10 cellular contexts compared by ENCODE assay signal in genomic region chr14:61563880-61564622, GRCh38.
DNase-seq lines count a peak whose midpoint lies in the region; ATAC-seq and TF ChIP-seq lines count a peak whose summit lies in the region.
"Had no signal": no experiment of that assay in that cellular context is flagged by ENCODE, and none has a peak within 500 bp of the region (broad histone marks: within the 10 kb centered on the region; RNA-seq: fewer than 3 reads in every experiment).

No MANE protein-coding gene starts in this region.

- WGBS in right cardiac atrium: 91% methylated on average over 6 of the region's 6 CpGs
- 87 to 91% methylated on average over 6 of the region's 6 CpGs for WGBS in thyroid gland, 2 donors

- H3K27me3 Mint-ChIP-seq in activated T-helper 1 cell treated with anti-CD3 and anti-CD28 coated beads, Interleukin-12 subunit alpha, Interleukin-12 subunit beta, Interleukin-2, Interleukin-4 antibody, amounts not matched to agents 30 ng/mL and 10 ng/mL and 1 ng/mL, durations not matched to agents 14 hours and 24 hours and 36 hours (ENCODE audit: insufficient read depth): no peaks in the 10 kb centered on the region

- H3K9me3 ChIP-seq in cardiac muscle cell (ENCODE audit: low read depth) (no peaks in the 10 kb centered on the region), right cardiac atrium (ENCODE audit: control insufficient read depth, low read length) (no peaks in the 10 kb centered on the region), thyroid gland (no peaks in the 10 kb centered on the region)
- H3K9me3 ChIP-seq: prostate gland had no signal

- no peak overlapping the region for H3K4me3 Mint-ChIP-seq in activated T-helper 1 cell treated with anti-CD3 and anti-CD28 coated beads, Interleukin-12 subunit alpha, Interleukin-12 subunit beta, Interleukin-2, Interleukin-4 antibody, amounts not matched to agents 30 ng/mL and 10 ng/mL and 1 ng/mL, durations not matched to agents 14 hours and 24 hours and 36 hours

- TF ChIP-seq POLR2A in thyroid gland (IDR thresholded peaks at IDR 0.05): no peak

- H3K36me3 Mint-ChIP-seq in activated T-helper 1 cell treated with anti-CD3 and anti-CD28 coated beads, Interleukin-12 subunit alpha, Interleukin-12 subunit beta, Interleukin-2, Interleukin-4 antibody, amounts not matched to agents 30 ng/mL and 10 ng/mL and 1 ng/mL, durations not matched to agents 14 hours and 24 hours and 36 hours (ENCODE audit: low read depth): peaks cover 6% of the 10 kb centered on the region

- H3K27ac Mint-ChIP-seq in activated T-helper 1 cell treated with anti-CD3 and anti-CD28 coated beads, Interleukin-12 subunit alpha, Interleukin-12 subunit beta, Interleukin-2, Interleukin-4 antibody, amounts not matched to agents 30 ng/mL and 10 ng/mL and 1 ng/mL, durations not matched to agents 14 hours and 24 hours and 36 hours: peak overlapping the region; percentile 68

- TF ChIP-seq CTCF in cardiac muscle cell (IDR thresholded peaks at IDR 0.05; ENCODE audit: low read depth, low read length) (no peak), thyroid gland (IDR thresholded peaks at IDR 0.05) (no peak)

- intact Hi-C loops in right cardiac atrium (cut with DNase I): no loop called here
- intact Hi-C loops in activated T-helper 1 cell treated with anti-CD3 and anti-CD28 coated beads, Interleukin-12 subunit alpha, Interleukin-12 subunit beta, Interleukin-2, Interleukin-4 antibody, amounts not matched to agents 30 ng/mL and 10 ng/mL and 1 ng/mL, durations not matched to agents 14 hours and 24 hours and 36 hours (cut with micrococcal nuclease): loop anchor here (1.0 to 10.0 kb wide), 6 partner anchors 11 to 89 kb away; no protein-coding TSS in a partner anchor
- intact Hi-C loops in thyroid gland (cut with DNase I): no loop called here

- DNase-seq in cardiac muscle cell (ENCODE audit: low read depth in 1 of 2, low spot score in 1 of 2): no peak
- no peak for DNase-seq in right cardiac atrium
- no peak for DNase-seq in activated T-helper 1 cell treated with anti-CD3 and anti-CD28 coated beads, Interleukin-12 subunit alpha, Interleukin-12 subunit beta, Interleukin-2, Interleukin-4 antibody, amounts not matched to agents 30 ng/mL and 10 ng/mL and 1 ng/mL, durations not matched to agents 14 hours and 24 hours and 36 hours (ENCODE audit: low spot score)
- peak; percentile 58 for DNase-seq in kidney tubule cell (ENCODE audit: low spot score)
- no peak for DNase-seq in thyroid gland
- DNase-seq in NCI-H187 (lab: John Stamatoyannopoulos, UW): no peak
- DNase-seq in NCI-H2196 treated with DMSO at 0.1 percent for 48 hours (lab: John Stamatoyannopoulos, UW; ENCODE audit: unreplicated experiment): no peak
- DNase-seq: WERI-Rb-1 had no signal

- H3K4me3 ChIP-seq in cardiac muscle cell: no peak overlapping the region
- H3K4me3 ChIP-seq in right cardiac atrium (ENCODE audit: low read length): no peak overlapping the region
- H3K4me3 ChIP-seq in thyroid gland (replicated peaks in 1 of 3): no peak overlapping the region
- H3K4me3 ChIP-seq: prostate gland had no signal

- peaks cover 81% of the 10 kb centered on the region for H3K4me1 Mint-ChIP-seq in activated T-helper 1 cell treated with anti-CD3 and anti-CD28 coated beads, Interleukin-12 subunit alpha, Interleukin-12 subunit beta, Interleukin-2, Interleukin-4 antibody, amounts not matched to agents 30 ng/mL and 10 ng/mL and 1 ng/mL, durations not matched to agents 14 hours and 24 hours and 36 hours (ENCODE audit: low read depth)

- H3K27me3 ChIP-seq in cardiac muscle cell (no peaks in the 10 kb centered on the region), right cardiac atrium (ENCODE audit: control insufficient read depth, insufficient read depth) (no peaks in the 10 kb centered on the region), thyroid gland (no peaks in the 10 kb centered on the region)

- peak overlapping the region; percentile 46 for H3K27ac ChIP-seq in cardiac muscle cell
- H3K27ac ChIP-seq in right cardiac atrium (ENCODE audit: low read length): no peak overlapping the region
- peak overlapping the region in 2 of 3 donors; percentile 91 to 98 for H3K27ac ChIP-seq in thyroid gland
- H3K27ac ChIP-seq: prostate gland, WERI-Rb-1 had no signal

- ATAC-seq in right cardiac atrium: no peak
- no peak for ATAC-seq in HG02571 (IDR thresholded peaks at IDR 0.05; ENCODE audit: unreplicated experiment)

- H3K36me3 ChIP-seq in cardiac muscle cell: no peaks in the 10 kb centered on the region
- no peaks in the 10 kb centered on the region for H3K36me3 ChIP-seq in thyroid gland
- H3K36me3 ChIP-seq: prostate gland, WERI-Rb-1 had no signal

- H3K4me1 ChIP-seq in cardiac muscle cell (ENCODE audit: low read depth): peaks cover 62% of the 10 kb centered on the region
- H3K4me1 ChIP-seq in right cardiac atrium (ENCODE audit: control insufficient read depth, insufficient read depth, low read length): peaks cover 12% of the 10 kb centered on the region
- peaks cover 81 to 98% of the 10 kb centered on the region in 2 donors for H3K4me1 ChIP-seq in thyroid gland

- peaks cover 6% of the 10 kb centered on the region for H3K9me3 Mint-ChIP-seq in activated T-helper 1 cell treated with anti-CD3 and anti-CD28 coated beads, Interleukin-12 subunit alpha, Interleukin-12 subunit beta, Interleukin-2, Interleukin-4 antibody, amounts not matched to agents 30 ng/mL and 10 ng/mL and 1 ng/mL, durations not matched to agents 14 hours and 24 hours and 36 hours
